1 cellular context compared by ENCODE assay signal in genomic region chr2:168816369-168816768, GRCh38.
TF ChIP-seq lines count a peak whose summit lies in the region.

No MANE protein-coding gene starts in this region.

TF ChIP-seq in HepG2, 621 proteins besides CTCF, POLR2A, EP300 and RAD21 (continued from another document):
- TF ChIP-seq ZBTB44 (CRISPR knock-in tag; IDR thresholded peaks at IDR 0.05) (no peak), MED13 (CRISPR knock-in tag; IDR thresholded peaks at IDR 0.05) (no peak), ZNF616 (CRISPR knock-in tag; IDR thresholded peaks at IDR 0.05; ENCODE audit: low read depth) (no peak)
- TF ChIP-seq, protein P1, sequence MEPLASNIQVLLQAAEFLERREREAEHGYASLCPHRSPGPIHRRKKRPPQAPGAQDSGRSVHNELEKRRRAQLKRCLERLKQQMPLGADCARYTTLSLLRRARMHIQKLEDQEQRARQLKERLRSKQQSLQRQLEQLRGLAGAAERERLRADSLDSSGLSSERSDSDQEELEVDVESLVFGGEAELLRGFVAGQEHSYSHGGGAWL (CRISPR knock-in tag; IDR thresholded peaks at IDR 0.05), result no peak
- TF ChIP-seq, protein P2, sequence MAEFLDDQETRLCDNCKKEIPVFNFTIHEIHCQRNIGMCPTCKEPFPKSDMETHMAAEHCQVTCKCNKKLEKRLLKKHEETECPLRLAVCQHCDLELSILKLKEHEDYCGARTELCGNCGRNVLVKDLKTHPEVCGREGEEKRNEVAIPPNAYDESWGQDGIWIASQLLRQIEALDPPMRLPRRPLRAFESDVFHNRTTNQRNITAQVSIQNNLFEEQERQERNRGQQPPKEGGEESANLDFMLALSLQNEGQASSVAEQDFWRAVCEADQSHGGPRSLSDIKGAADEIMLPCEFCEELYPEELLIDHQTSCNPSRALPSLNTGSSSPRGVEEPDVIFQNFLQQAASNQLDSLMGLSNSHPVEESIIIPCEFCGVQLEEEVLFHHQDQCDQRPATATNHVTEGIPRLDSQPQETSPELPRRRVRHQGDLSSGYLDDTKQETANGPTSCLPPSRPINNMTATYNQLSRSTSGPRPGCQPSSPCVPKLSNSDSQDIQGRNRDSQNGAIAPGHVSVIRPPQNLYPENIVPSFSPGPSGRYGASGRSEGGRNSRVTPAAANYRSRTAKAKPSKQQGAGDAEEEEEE (CRISPR knock-in tag; IDR thresholded peaks at IDR 0.05; ENCODE audit: borderline replicate concordance), result no peak
